ENCODE assay signal across 17 cellular contexts in the genomic region with DNA sequence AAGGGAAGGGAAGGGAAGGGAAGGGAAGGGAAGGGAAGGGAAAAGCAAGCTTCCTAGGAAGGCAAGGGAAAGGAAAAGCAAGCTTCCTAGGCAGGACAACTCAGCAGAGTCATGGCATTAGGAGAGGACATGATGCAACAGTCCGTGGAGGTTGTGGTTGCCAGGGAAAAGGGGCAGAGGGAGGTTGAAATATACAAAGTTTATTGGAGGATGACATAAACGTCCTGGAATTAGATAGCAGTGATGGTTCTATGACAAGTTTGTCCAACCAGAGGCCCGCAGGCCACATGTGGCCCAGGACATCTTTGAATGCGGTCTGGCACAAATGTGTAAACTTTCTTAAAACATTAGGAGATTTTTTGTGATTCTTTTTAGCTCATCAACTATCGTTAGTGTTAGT. TPM values are rescaled to one million over a fixed set of nuclear protein-coding genes. Genes with fewer than 3 reads are reported as not detected.
DNase-seq lines count a peak whose midpoint lies in the region; ATAC-seq and TF ChIP-seq lines count a peak whose summit lies in the region.
"Had no signal": no experiment of that assay in that cellular context is flagged by ENCODE, and none has a peak within 500 bp of the region (broad histone marks: within the 10 kb centered on the region; RNA-seq: fewer than 3 reads in every experiment).

No MANE protein-coding gene starts in this region.

- peak overlapping the region; percentile 66 for H2AFZ ChIP-seq in IMR-90 (replicated peaks; ENCODE audit: low read length, poor library complexity)

- H3K4me1 ChIP-seq in IMR-90 (ENCODE audit: control insufficient read depth, insufficient read depth, low read length) (no peaks in the 10 kb centered on the region), adipocyte (ENCODE audit: control insufficient read depth, insufficient read depth, low read length) (no peaks in the 10 kb centered on the region)
- H3K4me1 ChIP-seq: BE2C, body of pancreas, Peyer's patch had no signal

- H3K56ac ChIP-seq in IMR-90 (ENCODE audit: extremely low read depth, insufficient read depth, low read length): no peak overlapping the region

- no peak overlapping the region for H2BK15ac ChIP-seq in IMR-90 (ENCODE audit: low read depth, low read length)

- H2BK120ac ChIP-seq in IMR-90 (ENCODE audit: low read depth, low read length): peak overlapping the region; percentile 21; the same call in 1 of the 2 replicates

- in situ Hi-C loops in IMR-90 (cut with MboI; ENCODE audit: low sequenced_read_pairs): loop anchor here (25.0 kb wide), 1 partner anchor 407 kb away; no protein-coding TSS in a partner anchor

- H3K9me3 ChIP-seq in IMR-90 (ENCODE audit: control insufficient read depth, insufficient read depth, low read length) (no peaks in the 10 kb centered on the region), adipocyte (ENCODE audit: control insufficient read depth, low read length) (no peaks in the 10 kb centered on the region)
- H3K9me3 ChIP-seq: BE2C, body of pancreas, Peyer's patch had no signal

- intact Hi-C loops in IMR-90 (cut with micrococcal nuclease) (loop anchor here (5.0 kb wide), 1 partner anchor 33 kb away; no protein-coding TSS in a partner anchor), left colon (cut with DNase I, micrococcal nuclease) (no loop called here)

- H3K18ac ChIP-seq in IMR-90 (ENCODE audit: low read depth, low read length): no peak overlapping the region

- H3K36me3 ChIP-seq in IMR-90 (ENCODE audit: control insufficient read depth, insufficient read depth, low read length): no peaks in the 10 kb centered on the region
- no peaks in the 10 kb centered on the region for H3K36me3 ChIP-seq in adipocyte (ENCODE audit: control insufficient read depth, insufficient read depth, low read length, severe bottlenecking)
- H3K36me3 ChIP-seq: BE2C, Peyer's patch had no signal

- BruUV-seq in IMR-90 (replicated peaks; lab: Mats Ljungman, UMichigan): no TSS peak

- H3K27ac ChIP-seq in IMR-90 (ENCODE audit: insufficient read depth, low read length): no peak overlapping the region
- H3K27ac ChIP-seq: body of pancreas, Peyer's patch had no signal

- no peak overlapping the region for H2BK5ac ChIP-seq in IMR-90 (ENCODE audit: low read depth, low read length, poor library complexity, severe bottlenecking)

- POLR2A ChIA-PET in IMR-90 (lab: Charles Lee; ENCODE audit: unreplicated experiment): no interaction called here

- H3K27me3 ChIP-seq in IMR-90 (ENCODE audit: control insufficient read depth, insufficient read depth, low read length): no peaks in the 10 kb centered on the region; the same call in 1 of the 2 replicates
- H3K27me3 ChIP-seq in adipocyte (replicated peaks; ENCODE audit: control insufficient read depth, insufficient read depth, low read length): no peaks in the 10 kb centered on the region
- H3K27me3 ChIP-seq: BE2C, body of pancreas, Peyer's patch had no signal

- no peak overlapping the region for H2AK5ac ChIP-seq in IMR-90 (ENCODE audit: low read depth, low read length)

- CTCF ChIA-PET in IMR-90 (lab: Yijun Ruan, JAX): no interaction called here

- H3K79me1 ChIP-seq in IMR-90 (ENCODE audit: low read depth in 1 of 2, low read length in 2 of 2): no peaks in the 10 kb centered on the region

- peak overlapping the region; percentile 38; the same call in 1 of the 2 replicates for H4K91ac ChIP-seq in IMR-90 (ENCODE audit: insufficient read depth, low read depth, low read length)

- H3K9ac ChIP-seq in IMR-90 (ENCODE audit: low read depth, low read length) (no peak overlapping the region), adipocyte (ENCODE audit: low read length) (no peak overlapping the region)

- DNase-seq in EH (ENCODE audit: low read depth) (peak; percentile 97), IMR-90 (peak; percentile 60), adipocyte (ENCODE audit: low read depth) (peak; percentile 21), kidney tubule cell (ENCODE audit: low spot score) (peak; percentile 59), left colon (no peak), NOMO-1 treated with dmso at 0.1 percent for 144 hours (lab: John Stamatoyannopoulos, UW; ENCODE audit: unreplicated experiment) (no peak), NCI-H146 treated with DMSO at 0.1 percent for 48 hours (lab: John Stamatoyannopoulos, UW; ENCODE audit: unreplicated experiment) (no peak)
- DNase-seq: activated CD4-positive, alpha-beta T cell treated with anti-CD3 and anti-CD28 coated beads, Interleukin-2, amount 50 U/mL, for 48 hours; BE2C; body of pancreas; effector CD8-positive, alpha-beta T cell; stimulated activated CD4-positive, alpha-beta T cell treated with anti-CD3 and anti-CD28 coated beads, Interleukin-2, amount 100 ng/mL, for 24 hours had no signal

- 0% methylated on average over 1 of the region's 5 CpGs; no CpG with 5 or more reads in 1 of the 2 experiments for WGBS in IMR-90 (ENCODE audit: extremely low coverage in 2 of 2, insufficient read length in 1 of 2), 2 experiments

- peak overlapping the region in 1 of 2 experiments; percentile 61; a peak in 1 of 4 replicates for H4K8ac ChIP-seq in IMR-90 (ENCODE audit: low read depth in 2 of 2, low read length in 2 of 2)

- H3K23ac ChIP-seq in IMR-90 (ENCODE audit: low read depth, low read length): 0 out of 2 replicates have a peak overlapping the region, but pooled peaks have one; percentile 9

- no peak for TF ChIP-seq CTCF in IMR-90 (conservative IDR thresholded peaks at IDR 0.05; ENCODE audit: low read depth, low read length)

- no peak for TF ChIP-seq RAD21 in IMR-90 (IDR thresholded peaks at IDR 0.05; ENCODE audit: low read length)

- H4K20me1 ChIP-seq in IMR-90 (ENCODE audit: insufficient read depth, low read length): no peaks in the 10 kb centered on the region

- H3K4me3 ChIP-seq in IMR-90 (ENCODE audit: insufficient read depth, low read depth, low read length): no peak overlapping the region
- H3K4me3 ChIP-seq in adipocyte (ENCODE audit: low read length): no peak overlapping the region
- H3K4me3 ChIP-seq: body of pancreas, Peyer's patch had no signal

- no peak overlapping the region for H3K14ac ChIP-seq in IMR-90 (replicated peaks; ENCODE audit: low read depth, low read length)

- ATAC-seq in IMR-90 (ENCODE audit: low read depth) (peak; percentile 61), left colon (no peak), HG03025 (IDR thresholded peaks at IDR 0.05; ENCODE audit: low FRiP score, unreplicated experiment) (no peak)
- ATAC-seq: body of pancreas had no signal

- dilution Hi-C loops in IMR-90 (cut with HindIII; ENCODE audit: low sequenced_read_pairs, unreplicated experiment): no loop called here

- H3K4me2 ChIP-seq in IMR-90 (ENCODE audit: low read depth, low read length): no peak overlapping the region

- peak overlapping the region; percentile 39; the same call in 1 of the 2 replicates for H3K4ac ChIP-seq in IMR-90 (ENCODE audit: low read depth, low read length)

- no peak overlapping the region for H4K5ac ChIP-seq in IMR-90 (ENCODE audit: low read depth, low read length)

- no peak overlapping the region for H2AK9ac ChIP-seq in IMR-90 (replicated peaks; ENCODE audit: low read depth, low read length, poor library complexity)

- no peak for TF ChIP-seq POLR2A in IMR-90 (IDR thresholded peaks at IDR 0.05; ENCODE audit: low read depth, low read length)

- H2BK20ac ChIP-seq in IMR-90 (ENCODE audit: low read depth, low read length): peak overlapping the region; percentile 27; the same call in 1 of the 2 replicates

- peaks cover 2% of the 10 kb centered on the region; the same call in 1 of the 2 replicates for H3K9me1 ChIP-seq in IMR-90 (ENCODE audit: insufficient read depth, low read length)

TF ChIP-seq in IMR-90, 13 proteins besides CTCF, POLR2A, EP300 and RAD21:
- peak; percentile 23; the same call in 1 of the 2 replicates for TF ChIP-seq NFE2L2 (IDR thresholded peaks at IDR 0.05; ENCODE audit: low read depth, low read length)
- TF ChIP-seq CEBPB (IDR thresholded peaks at IDR 0.05; ENCODE audit: low read depth, low read length): peak; percentile 92
- TF ChIP-seq MAFK (IDR thresholded peaks at IDR 0.05; ENCODE audit: low read depth, low read length): no peak
- TF ChIP-seq RFX5 (IDR thresholded peaks at IDR 0.05; ENCODE audit: low read depth, low read length): no peak

RNA-seq across cellular contexts. Expression of a gene that starts 59.8 kb away (rescaled TPM):
- total RNA-seq in IMR-90 (2012; rRNA removed) (not detected in 2 replicates), left colon (under 1 TPM; 0.15 to 0.20 TPM)
- polyA plus RNA-seq in IMR-90 (2012; rRNA removed): 0.03 TPM in 1 of 2 replicates, not detected in the other
- not detected in 2 replicates for polyA plus RNA-seq in IMR-90 (2012; cell fraction: cytosol; rRNA removed)
- 0.04 and 0.05 TPM in 2 replicates for polyA plus RNA-seq in IMR-90 (2012; cell fraction: nucleus; rRNA removed; ENCODE audit: low replicate concordance)
- total RNA-seq: activated T-helper 2 cell treated with anti-CD3 and anti-CD28 coated beads, Interferon-gamma antibody, Interleukin-2, Interleukin-4, amounts not matched to agents 10 μg/mL and 5 μg/mL and 100 μg/mL, durations not matched to agents 14 hours and 24 hours and 36 hours; body of pancreas; Peyer's patch; pulmonary artery endothelial cell; urinary bladder had no signal

Comparison
In these comparisons a context has a peak if more than half of its experiments do, and no peak if none do; other contexts are left out.
1. DNase-seq: peak in EH (single experiment), IMR-90 (single experiment), adipocyte (single experiment) and kidney tubule cell (single experiment); none in left colon (0 of 2), NOMO-1 treated with dmso at 0.1 percent for 144 hours (single experiment) and NCI-H146 treated with DMSO at 0.1 percent for 48 hours (single experiment).